In the genomic region with DNA sequence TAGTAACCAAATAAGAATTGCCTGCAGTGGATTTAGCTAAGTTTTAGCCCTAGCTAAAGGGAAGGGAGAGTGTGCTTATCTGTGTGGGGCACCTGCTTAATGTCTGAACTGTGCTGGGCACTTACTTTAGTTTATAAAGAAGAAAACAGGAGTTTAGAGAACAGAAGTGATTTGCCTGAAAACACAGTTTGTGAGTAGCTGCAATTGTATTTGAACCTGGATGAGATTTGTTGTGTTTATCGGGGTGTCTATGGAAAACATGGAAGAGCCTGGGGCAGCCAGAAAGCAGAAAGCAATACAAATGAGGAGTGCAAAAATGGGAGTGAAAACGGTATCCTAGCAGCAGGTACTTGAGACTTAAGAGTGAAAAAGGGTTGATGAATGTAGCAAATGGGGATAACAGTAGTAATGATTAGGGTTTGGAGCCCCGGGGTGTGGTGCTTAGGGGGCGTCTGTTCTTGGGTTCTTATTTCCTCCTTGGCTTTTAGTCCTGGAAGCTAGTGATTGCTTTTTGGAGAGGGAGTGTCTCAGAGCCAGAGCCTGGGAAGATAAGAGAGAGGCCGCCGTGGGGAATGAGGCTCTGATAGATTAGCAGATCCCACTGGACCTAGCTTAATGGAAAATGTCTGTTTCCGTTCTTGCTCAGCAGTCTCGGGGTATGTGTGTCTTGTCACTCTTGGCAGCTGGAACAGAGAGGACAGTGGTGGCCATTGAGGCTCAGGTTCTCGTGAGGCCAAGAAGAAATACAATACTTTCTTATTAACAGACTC, we compare ENCODE assay signal across 15 cellular contexts. TPM values are rescaled to one million over a fixed set of nuclear protein-coding genes. Genes with fewer than 3 reads are reported as not detected.
DNase-seq lines count a peak whose midpoint lies in the region; ATAC-seq and TF ChIP-seq lines count a peak whose summit lies in the region.
"Had no signal": no experiment of that assay in that cellular context is flagged by ENCODE, and none has a peak within 500 bp of the region (broad histone marks: within the 10 kb centered on the region; RNA-seq: fewer than 3 reads in every experiment).

No MANE protein-coding gene starts in this region.

- peak overlapping the region in 5 of 8 donors; percentile 46 to 72 (median 68) for H3K27ac Mint-ChIP-seq in CD8-positive, alpha-beta memory T cell
- no peak overlapping the region for H3K27ac Mint-ChIP-seq in neural crest cell (ENCODE audit: unreplicated experiment)
- H3K27ac Mint-ChIP-seq: activated naive CD4-positive, alpha-beta T cell treated with anti-CD3 and anti-CD28 coated beads for 36 hours had no signal

- no peaks in the 10 kb centered on the region for H3K27me3 ChIP-seq in CD8-positive, alpha-beta memory T cell (ENCODE audit: insufficient read depth, low read length, poor library complexity, severe bottlenecking)
- H3K27me3 ChIP-seq in fibroblast of lung (ENCODE audit: control insufficient read depth, insufficient read depth, low read length) = no peaks in the 10 kb centered on the region
- H3K27me3 ChIP-seq: foreskin keratinocyte, SJSA1 had no signal

- peaks cover 81% of the 10 kb centered on the region for H3K79me2 ChIP-seq in fibroblast of lung (ENCODE audit: control insufficient read depth, insufficient read depth, low read length)

- H3K27me3 Mint-ChIP-seq in CD8-positive, alpha-beta memory T cell = peaks cover 0 to 1% of the 10 kb centered on the region in 2 donors
- no peaks in the 10 kb centered on the region for H3K27me3 Mint-ChIP-seq in neural crest cell (ENCODE audit: low read depth)

- H4K20me1 ChIP-seq in fibroblast of lung (ENCODE audit: control insufficient read depth, extremely low read depth, insufficient read depth, low read length) = no peaks in the 10 kb centered on the region

- CTCF ChIA-PET in CD8-positive, alpha-beta memory T cell (lab: Charles Lee) = interaction anchor here (0.9 to 10.4 kb wide), 3 partner anchors 13 to 87 kb away, joined by 3 to 92 read pairs (median 7); a partner anchor contains a TSS

- peaks cover 62 to 83% (median 78%) of the 10 kb centered on the region in 3 donors for H3K4me1 Mint-ChIP-seq in CD8-positive, alpha-beta memory T cell
- H3K4me1 Mint-ChIP-seq in neural crest cell = peaks cover 57% of the 10 kb centered on the region

- H3K9me3 ChIP-seq in CD8-positive, alpha-beta memory T cell (ENCODE audit: low read length) = no peaks in the 10 kb centered on the region
- no peaks in the 10 kb centered on the region for H3K9me3 ChIP-seq in fibroblast of lung (ENCODE audit: control insufficient read depth, insufficient read depth, low read depth, low read length)
- H3K9me3 ChIP-seq: SJSA1 had no signal

- no peak overlapping the region for H2AFZ ChIP-seq in fibroblast of lung (ENCODE audit: low read length)

- TF ChIP-seq CTCF in fibroblast of lung (conservative IDR thresholded peaks at IDR 0.05 in 1 of 2, IDR thresholded peaks at IDR 0.05 in 1 of 2; ENCODE audit: low read depth in 1 of 2, low read length in 2 of 2) (no peak), neural crest cell (conservative IDR thresholded peaks at IDR 0.05) (no peak)

- peaks cover 54% of the 10 kb centered on the region for H3K4me1 ChIP-seq in CD8-positive, alpha-beta memory T cell (ENCODE audit: insufficient read depth, low read length)
- no peaks in the 10 kb centered on the region for H3K4me1 ChIP-seq in fibroblast of lung (ENCODE audit: control insufficient read depth, extremely low read depth, insufficient read depth, low read length)
- H3K4me1 ChIP-seq: foreskin keratinocyte had no signal

- H3K9me3 Mint-ChIP-seq in CD8-positive, alpha-beta memory T cell = no peaks in the 10 kb centered on the region
- H3K9me3 Mint-ChIP-seq in neural crest cell = no peaks in the 10 kb centered on the region
- H3K9me3 Mint-ChIP-seq: activated naive CD4-positive, alpha-beta T cell treated with anti-CD3 and anti-CD28 coated beads for 36 hours; CD14-positive monocyte had no signal

- no peak for ATAC-seq in GM18873 (IDR thresholded peaks at IDR 0.05; ENCODE audit: low FRiP score, unreplicated experiment)

- peaks cover 4 to 56% (median 7%) of the 10 kb centered on the region in 3 donors for H3K36me3 Mint-ChIP-seq in CD8-positive, alpha-beta memory T cell
- peaks cover 5% of the 10 kb centered on the region for H3K36me3 Mint-ChIP-seq in neural crest cell (ENCODE audit: low read depth)

- no peak for DNase-seq in CD8-positive, alpha-beta memory T cell
- DNase-seq in OCI-M1 (lab: John Stamatoyannopoulos, UW) = peak; percentile 62
- DNase-seq in fibroblast of lung (ENCODE audit: low read depth in 2 of 2) = no peak
- DNase-seq in neural crest cell (ENCODE audit: low read depth, low spot score) = no peak
- DNase-seq in DMS 273 treated with DMSO at 0.1 percent for 48 hours (lab: John Stamatoyannopoulos, UW) = no peak
- no peak for DNase-seq in NCI-H774 (lab: John Stamatoyannopoulos, UW)
- DNase-seq in DMS114 treated with DMSO at 0.1 percent for 48 hours (lab: John Stamatoyannopoulos, UW; ENCODE audit: unreplicated experiment) = no peak
- DNase-seq: activated naive CD4-positive, alpha-beta T cell treated with anti-CD3 and anti-CD28 coated beads for 36 hours; foreskin keratinocyte; kidney; NCI-H1105 treated with DMSO at 0.1 percent for 48 hours; NCI-H526 treated with DMSO at 0.1 percent for 48 hours had no signal

- peak overlapping the region in 1 of 7 donors; percentile 32 for H3K4me3 Mint-ChIP-seq in CD8-positive, alpha-beta memory T cell
- H3K4me3 Mint-ChIP-seq in neural crest cell = peak overlapping the region; percentile 43
- H3K4me3 Mint-ChIP-seq: activated naive CD4-positive, alpha-beta T cell treated with anti-CD3 and anti-CD28 coated beads for 36 hours; CD14-positive monocyte had no signal

- peak overlapping the region; percentile 32 for H3K4me2 ChIP-seq in fibroblast of lung (ENCODE audit: extremely low read depth, insufficient read depth, low read length)

- peak overlapping the region; percentile 14 for H3K9ac ChIP-seq in fibroblast of lung (ENCODE audit: insufficient read depth, low read length)

- POLR2A ChIA-PET in CD8-positive, alpha-beta memory T cell (lab: Charles Lee) = no interaction called here

- peaks cover 12% of the 10 kb centered on the region for H3K36me3 ChIP-seq in CD8-positive, alpha-beta memory T cell (ENCODE audit: insufficient read depth, low read length)
- peaks cover 3% of the 10 kb centered on the region for H3K36me3 ChIP-seq in fibroblast of lung (ENCODE audit: control insufficient read depth, insufficient read depth, low read length)

- no peak overlapping the region for H3K4me3 ChIP-seq in CD8-positive, alpha-beta memory T cell (ENCODE audit: low read length)
- no peak overlapping the region for H3K4me3 ChIP-seq in fibroblast of lung (replicated peaks in 1 of 4; ENCODE audit: control extremely low read depth in 1 of 4, insufficient read depth in 1 of 4, low read depth in 3 of 4, low read length in 4 of 4)
- H3K4me3 ChIP-seq: SJSA1 had no signal

- no peak overlapping the region for H3K27ac ChIP-seq in CD8-positive, alpha-beta memory T cell (ENCODE audit: low read depth, low read length)
- no peak overlapping the region for H3K27ac ChIP-seq in fibroblast of lung (ENCODE audit: insufficient read depth, low read length)
- H3K27ac ChIP-seq: foreskin keratinocyte, SJSA1 had no signal

RNA-seq across cellular contexts. Expression of a gene that starts 5.6 kb away (rescaled TPM):
- 100 to 1,000 TPM; 106 to 111 TPM for total RNA-seq in CD8-positive, alpha-beta memory T cell
- polyA plus RNA-seq in CD8-positive, alpha-beta memory T cell = 45.9 TPM
- total RNA-seq in fibroblast of lung = 10.5 and 13.2 TPM in 2 replicates
- 52.0 and 75.8 TPM in 2 replicates for polyA plus RNA-seq in fibroblast of lung
- 41.9 and 48.7 TPM in 2 replicates for polyA plus RNA-seq in fibroblast of lung (2012)
- polyA minus RNA-seq in fibroblast of lung (ENCODE audit: low replicate concordance) = 98.8 and 140 TPM in 2 replicates
- total RNA-seq in neural crest cell = 99.8 and 102 TPM in 2 replicates

RNA-seq across cellular contexts. Expression of a gene that starts 21.4 kb away (rescaled TPM):
- 100 to 1,000 TPM; 297 to 299 TPM for total RNA-seq in CD8-positive, alpha-beta memory T cell
- polyA plus RNA-seq in CD8-positive, alpha-beta memory T cell = 46.0 TPM
- 108 and 138 TPM in 2 replicates for total RNA-seq in fibroblast of lung
- polyA plus RNA-seq in fibroblast of lung = 99.1 and 126 TPM in 2 replicates
- 169 and 241 TPM in 2 replicates for polyA plus RNA-seq in fibroblast of lung (2012)
- polyA minus RNA-seq in fibroblast of lung (ENCODE audit: low replicate concordance) = 156 and 196 TPM in 2 replicates
- 294 and 304 TPM in 2 replicates for total RNA-seq in neural crest cell

RNA-seq across cellular contexts. Expression of a gene that starts 32.0 kb away (rescaled TPM):
- 100 to 1,000 TPM; 122 to 131 TPM for total RNA-seq in CD8-positive, alpha-beta memory T cell
- polyA plus RNA-seq in CD8-positive, alpha-beta memory T cell = 92.2 TPM
- total RNA-seq in fibroblast of lung (39.8 and 58.8 TPM in 2 replicates), neural crest cell (37.3 and 49.3 TPM in 2 replicates)
- 67.2 and 108 TPM in 2 replicates for polyA plus RNA-seq in fibroblast of lung
- polyA plus RNA-seq in fibroblast of lung (2012) = 84.6 and 128 TPM in 2 replicates
- 49.8 and 84.4 TPM in 2 replicates for polyA minus RNA-seq in fibroblast of lung (ENCODE audit: low replicate concordance)

RNA-seq across cellular contexts. Expression of a gene that starts 43.7 kb away (rescaled TPM):
- 100 to 1,000 TPM; 163 to 170 TPM for total RNA-seq in CD8-positive, alpha-beta memory T cell
- 62.1 TPM for polyA plus RNA-seq in CD8-positive, alpha-beta memory T cell
- not detected in 2 replicates for total RNA-seq in fibroblast of lung
- polyA plus RNA-seq in fibroblast of lung = not detected in 2 replicates
- 0.08 and 0.16 TPM in 2 replicates for polyA plus RNA-seq in fibroblast of lung (2012)
- polyA minus RNA-seq in fibroblast of lung (ENCODE audit: low replicate concordance) = not detected in 2 replicates
- 1.0 and 1.1 TPM in 2 replicates for total RNA-seq in neural crest cell
- total RNA-seq: SJSA1 had no signal

RNA-seq across cellular contexts. Expression of a gene that starts 44.3 kb away (rescaled TPM):
- 10 to 100 TPM; 69.4 to 75.9 TPM for total RNA-seq in CD8-positive, alpha-beta memory T cell
- 25.0 TPM for polyA plus RNA-seq in CD8-positive, alpha-beta memory T cell
- 5.4 and 5.8 TPM in 2 replicates for total RNA-seq in fibroblast of lung
- polyA plus RNA-seq in fibroblast of lung = 23.6 and 29.9 TPM in 2 replicates
- 17.3 and 18.9 TPM in 2 replicates for polyA plus RNA-seq in fibroblast of lung (2012)
- polyA minus RNA-seq in fibroblast of lung (ENCODE audit: low replicate concordance) = 64.3 and 80.6 TPM in 2 replicates
- 47.0 and 52.7 TPM in 2 replicates for total RNA-seq in neural crest cell
